1 cellular context compared by ENCODE assay signal in genomic region chrX:109709129-109709631, GRCh38.
A peak's percentile ranks its signal among the peaks of the same experiment; 100 is the strongest.
TF ChIP-seq lines count a peak whose summit lies in the region.

No MANE protein-coding gene starts in this region.

TF ChIP-seq in HEK293, 187 proteins besides CTCF, POLR2A, EP300 and RAD21 (continued from another document):
- no peak for TF ChIP-seq ZNF529 (tag by site-specific recombination; IDR thresholded peaks at IDR 0.05; ENCODE audit: insufficient replicate concordance)
- TF ChIP-seq ZNF473 (tag by site-specific recombination; IDR thresholded peaks at IDR 0.05) = no peak
- no peak for TF ChIP-seq ZNF768 (tag by site-specific recombination; IDR thresholded peaks at IDR 0.05)
- TF ChIP-seq ZNF184 (tag by site-specific recombination; IDR thresholded peaks at IDR 0.05) = no peak
- no peak for TF ChIP-seq ZBTB21 (tag by site-specific recombination; IDR thresholded peaks at IDR 0.05)
- TF ChIP-seq YY1 (tag by site-specific recombination; IDR thresholded peaks at IDR 0.05) = no peak
- TF ChIP-seq ZNF560 (tag by site-specific recombination; IDR thresholded peaks at IDR 0.05; ENCODE audit: borderline replicate concordance) = no peak
- TF ChIP-seq ZBTB10 (tag by site-specific recombination; IDR thresholded peaks at IDR 0.05) = no peak
- TF ChIP-seq ZNF558 (tag by site-specific recombination; IDR thresholded peaks at IDR 0.05) = no peak
- TF ChIP-seq, protein P1, sequence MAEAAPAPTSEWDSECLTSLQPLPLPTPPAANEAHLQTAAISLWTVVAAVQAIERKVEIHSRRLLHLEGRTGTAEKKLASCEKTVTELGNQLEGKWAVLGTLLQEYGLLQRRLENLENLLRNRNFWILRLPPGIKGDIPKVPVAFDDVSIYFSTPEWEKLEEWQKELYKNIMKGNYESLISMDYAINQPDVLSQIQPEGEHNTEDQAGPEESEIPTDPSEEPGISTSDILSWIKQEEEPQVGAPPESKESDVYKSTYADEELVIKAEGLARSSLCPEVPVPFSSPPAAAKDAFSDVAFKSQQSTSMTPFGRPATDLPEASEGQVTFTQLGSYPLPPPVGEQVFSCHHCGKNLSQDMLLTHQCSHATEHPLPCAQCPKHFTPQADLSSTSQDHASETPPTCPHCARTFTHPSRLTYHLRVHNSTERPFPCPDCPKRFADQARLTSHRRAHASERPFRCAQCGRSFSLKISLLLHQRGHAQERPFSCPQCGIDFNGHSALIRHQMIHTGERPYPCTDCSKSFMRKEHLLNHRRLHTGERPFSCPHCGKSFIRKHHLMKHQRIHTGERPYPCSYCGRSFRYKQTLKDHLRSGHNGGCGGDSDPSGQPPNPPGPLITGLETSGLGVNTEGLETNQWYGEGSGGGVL (tag by site-specific recombination; IDR thresholded peaks at IDR 0.05) = no peak
- TF ChIP-seq ZBTB48 (tag by site-specific recombination; IDR thresholded peaks at IDR 0.05) = no peak
- TF ChIP-seq SP2 (tag by site-specific recombination; IDR thresholded peaks at IDR 0.05) = peak; percentile 4; the same call in 1 of the 2 replicates
- TF ChIP-seq ZNF341 (tag by site-specific recombination; IDR thresholded peaks at IDR 0.05; ENCODE audit: low read depth) = no peak
- TF ChIP-seq, protein P2, sequence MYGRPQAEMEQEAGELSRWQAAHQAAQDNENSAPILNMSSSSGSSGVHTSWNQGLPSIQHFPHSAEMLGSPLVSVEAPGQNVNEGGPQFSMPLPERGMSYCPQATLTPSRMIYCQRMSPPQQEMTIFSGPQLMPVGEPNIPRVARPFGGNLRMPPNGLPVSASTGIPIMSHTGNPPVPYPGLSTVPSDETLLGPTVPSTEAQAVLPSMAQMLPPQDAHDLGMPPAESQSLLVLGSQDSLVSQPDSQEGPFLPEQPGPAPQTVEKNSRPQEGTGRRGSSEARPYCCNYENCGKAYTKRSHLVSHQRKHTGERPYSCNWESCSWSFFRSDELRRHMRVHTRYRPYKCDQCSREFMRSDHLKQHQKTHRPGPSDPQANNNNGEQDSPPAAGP (tag by site-specific recombination; IDR thresholded peaks at IDR 0.05) = no peak
- no peak for TF ChIP-seq ZNF837 (tag by site-specific recombination; IDR thresholded peaks at IDR 0.05)
- no peak for TF ChIP-seq PRDM10 (tag by site-specific recombination; IDR thresholded peaks at IDR 0.05)
- TF ChIP-seq ZNF555 (tag by site-specific recombination; conservative IDR thresholded peaks at IDR 0.05) = no peak
- TF ChIP-seq IKZF3 (tag by site-specific recombination; IDR thresholded peaks at IDR 0.05) = no peak
- no peak for TF ChIP-seq ZNF280D (tag by site-specific recombination; IDR thresholded peaks at IDR 0.05)
- no peak for TF ChIP-seq ZNF157 (tag by site-specific recombination; IDR thresholded peaks at IDR 0.05)
- TF ChIP-seq SP7 (tag by site-specific recombination; IDR thresholded peaks at IDR 0.05) = peak; percentile 74
- TF ChIP-seq ZNF24 (tag by site-specific recombination; IDR thresholded peaks at IDR 0.05) = no peak
- TF ChIP-seq ZNF792 (tag by site-specific recombination; IDR thresholded peaks at IDR 0.05) = no peak
- no peak for TF ChIP-seq ZNF544 (tag by site-specific recombination; IDR thresholded peaks at IDR 0.05)
- TF ChIP-seq TCF7L2 (IDR thresholded peaks at IDR 0.05; ENCODE audit: borderline replicate concordance, low read depth, low read length) = peak; percentile 91
- TF ChIP-seq ZNF701 (tag by site-specific recombination; IDR thresholded peaks at IDR 0.05) = no peak
- TF ChIP-seq ATF2 (tag by site-specific recombination; IDR thresholded peaks at IDR 0.05; ENCODE audit: low read depth) = no peak
- no peak for TF ChIP-seq OSR2 (tag by site-specific recombination; IDR thresholded peaks at IDR 0.05)
- no peak for TF ChIP-seq ZNF37A (tag by site-specific recombination; IDR thresholded peaks at IDR 0.05)
- no peak for TF ChIP-seq ZNF48 (tag by site-specific recombination; IDR thresholded peaks at IDR 0.05)
- TF ChIP-seq FEZF1 (tag by site-specific recombination; IDR thresholded peaks at IDR 0.05) = no peak
- no peak for TF ChIP-seq ZNF133 (tag by site-specific recombination; IDR thresholded peaks at IDR 0.05)
- peak; percentile 45; the same call in 1 of the 2 replicates for TF ChIP-seq PRDM1 (tag by site-specific recombination; IDR thresholded peaks at IDR 0.05)
- no peak for TF ChIP-seq HOXA7 (CRISPR knock-in tag; IDR thresholded peaks at IDR 0.05; ENCODE audit: borderline replicate concordance)
- no peak for TF ChIP-seq ZNF404 (tag by site-specific recombination; IDR thresholded peaks at IDR 0.05)
- TF ChIP-seq, protein P3, sequence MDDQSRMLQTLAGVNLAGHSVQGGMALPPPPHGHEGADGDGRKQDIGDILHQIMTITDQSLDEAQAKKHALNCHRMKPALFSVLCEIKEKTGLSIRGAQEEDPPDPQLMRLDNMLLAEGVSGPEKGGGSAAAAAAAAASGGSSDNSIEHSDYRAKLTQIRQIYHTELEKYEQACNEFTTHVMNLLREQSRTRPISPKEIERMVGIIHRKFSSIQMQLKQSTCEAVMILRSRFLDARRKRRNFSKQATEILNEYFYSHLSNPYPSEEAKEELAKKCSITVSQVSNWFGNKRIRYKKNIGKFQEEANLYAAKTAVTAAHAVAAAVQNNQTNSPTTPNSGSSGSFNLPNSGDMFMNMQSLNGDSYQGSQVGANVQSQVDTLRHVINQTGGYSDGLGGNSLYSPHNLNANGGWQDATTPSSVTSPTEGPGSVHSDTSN (CRISPR knock-in tag; IDR thresholded peaks at IDR 0.05) = no peak
